ENCODE assay signal across 16 cellular contexts in the genomic region with DNA sequence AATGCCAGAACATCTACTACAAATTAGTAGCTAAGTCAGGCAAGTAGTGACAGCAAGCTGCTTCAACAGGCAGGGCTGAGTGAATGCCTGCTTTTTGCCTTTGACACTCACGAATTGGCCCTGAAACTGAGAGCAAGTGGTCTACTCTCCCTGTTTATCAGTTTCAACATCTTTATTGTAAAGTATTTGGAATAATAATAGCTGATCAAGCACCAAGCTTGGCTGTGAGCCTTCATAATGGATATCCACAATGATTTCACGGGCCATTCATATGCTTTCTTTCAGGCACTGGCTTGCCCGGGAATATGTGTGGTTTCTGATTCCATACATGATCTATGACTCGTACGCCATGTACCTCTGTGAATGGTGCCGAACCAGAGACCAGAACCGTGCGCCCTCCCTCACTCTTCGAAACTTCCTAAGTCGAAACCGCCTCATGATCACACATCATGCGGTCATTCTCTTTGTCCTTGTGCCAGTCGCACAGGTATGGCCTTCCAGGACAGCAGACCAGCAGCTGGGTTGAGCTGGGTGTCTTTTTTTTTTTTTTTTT. TPM values are rescaled to one million over a fixed set of nuclear protein-coding genes. Genes with fewer than 3 reads are reported as not detected.
DNase-seq lines count a peak whose midpoint lies in the region; ATAC-seq and TF ChIP-seq lines count a peak whose summit lies in the region.
"Had no signal": no experiment of that assay in that cellular context is flagged by ENCODE, and none has a peak within 500 bp of the region (broad histone marks: within the 10 kb centered on the region; RNA-seq: fewer than 3 reads in every experiment).

No MANE protein-coding gene starts in this region.

- 61% methylated on average over 13 of the region's 13 CpGs for WGBS in mammary epithelial cell (ENCODE audit: low coverage, missing lambda C conversion rate)
- 70% methylated on average over 13 of the region's 13 CpGs for WGBS in suprapubic skin

- intact Hi-C loops in MCF 10A (cut with micrococcal nuclease) (no loop called here), breast epithelium (cut with DNase I; ENCODE audit: low total_unique reads) (no loop called here), mammary epithelial cell (cut with micrococcal nuclease) (no loop called here), Right ventricle myocardium inferior (cut with DNase I) (no loop called here)

- no peak for TF ChIP-seq EP300 in suprapubic skin (IDR thresholded peaks at IDR 0.05)

- H3K9me3 ChIP-seq in breast epithelium (no peaks in the 10 kb centered on the region), mammary epithelial cell (replicated peaks; ENCODE audit: insufficient read depth, low read length) (no peaks in the 10 kb centered on the region), suprapubic skin (no peaks in the 10 kb centered on the region)
- H3K9me3 ChIP-seq: BLaER1, Caco-2 had no signal

- H3K36me3 ChIP-seq in breast epithelium (no peaks in the 10 kb centered on the region), mammary epithelial cell (ENCODE audit: insufficient read depth, low read length) (peaks cover 30% of the 10 kb centered on the region), suprapubic skin (peaks cover 35% of the 10 kb centered on the region)

- H3K27me3 Mint-ChIP-seq in MCF 10A (ENCODE audit: insufficient read depth, unreplicated experiment): no peaks in the 10 kb centered on the region

- dilution Hi-C loops in mammary epithelial cell (cut with HindIII; ENCODE audit: low sequenced_read_pairs): no loop called here

- H3K4me1 ChIP-seq in breast epithelium (peaks cover 0 to 5% of the 10 kb centered on the region in 2 donors), mammary epithelial cell (ENCODE audit: insufficient read depth, low read length) (peaks cover 19% of the 10 kb centered on the region), suprapubic skin (peaks cover 17% of the 10 kb centered on the region)
- H3K4me1 ChIP-seq: Caco-2 had no signal

- in situ Hi-C loops in mammary epithelial cell (cut with MboI; ENCODE audit: low sequenced_read_pairs in 2 of 2): no loop called here

- BruUV-seq in MCF 10A (replicated peaks; lab: Mats Ljungman, UMichigan): no TSS peak
- BruUV-seq in mammary epithelial cell (replicated peaks; lab: Mats Ljungman, UMichigan): no TSS peak

- H3K9me3 Mint-ChIP-seq in MCF 10A (ENCODE audit: unreplicated experiment): no peaks in the 10 kb centered on the region
- H3K9me3 Mint-ChIP-seq: CD8-positive, alpha-beta memory T cell; GM23338 had no signal

- peaks cover 82% of the 10 kb centered on the region for H3K79me2 ChIP-seq in mammary epithelial cell (ENCODE audit: insufficient read depth, low read length)

- DNase-seq in MCF 10A (ENCODE audit: unreplicated experiment): no peak
- DNase-seq in breast epithelium (ENCODE audit: low spot score in 2 of 2): no peak
- DNase-seq in mammary epithelial cell: peak; percentile 70
- DNase-seq in epithelial cell of prostate (ENCODE audit: low read depth, low spot score): peak; percentile 66
- DNase-seq in suprapubic skin (ENCODE audit: low spot score in 2 of 2): no peak
- DNase-seq in Right ventricle myocardium inferior (ENCODE audit: missing footprints): no peak
- DNase-seq in stimulated activated CD4-positive, alpha-beta T cell treated with anti-CD3 and anti-CD28 coated beads, Interleukin-4, amount 100 ng/mL, for 24 hours: no peak
- DNase-seq: AML-193; Caco-2; CD8-positive, alpha-beta memory T cell; H7 had no signal

- H3K9ac ChIP-seq in mammary epithelial cell (ENCODE audit: insufficient read depth, low read length): no peak overlapping the region
- H3K9ac ChIP-seq: BLaER1 had no signal

- TF ChIP-seq POLR2A in breast epithelium (IDR thresholded peaks at IDR 0.05) (no peak), suprapubic skin (IDR thresholded peaks at IDR 0.05) (no peak)

- no peak overlapping the region for H3K4me3 Mint-ChIP-seq in MCF 10A (ENCODE audit: unreplicated experiment)
- H3K4me3 Mint-ChIP-seq: GM23338 had no signal

- peaks cover 11% of the 10 kb centered on the region for H3K4me1 Mint-ChIP-seq in MCF 10A (ENCODE audit: insufficient read depth, unreplicated experiment)

- H4K20me1 ChIP-seq in mammary epithelial cell (ENCODE audit: insufficient read depth, low read length): no peaks in the 10 kb centered on the region

- H3K27me3 ChIP-seq in breast epithelium (no peaks in the 10 kb centered on the region), mammary epithelial cell (ENCODE audit: insufficient read depth, low read length) (no peaks in the 10 kb centered on the region), suprapubic skin (no peaks in the 10 kb centered on the region)
- H3K27me3 ChIP-seq: BLaER1 had no signal

- POLR2A ChIA-PET in MCF 10A (lab: Yijun Ruan, JAX): interaction anchor here (1.7 to 2.6 kb wide), 2 partner anchors 8 to 13 kb away, joined by 5 to 8 read pairs; no protein-coding TSS in a partner anchor

- H3K36me3 Mint-ChIP-seq in MCF 10A (ENCODE audit: insufficient read depth, unreplicated experiment): peaks cover 71% of the 10 kb centered on the region

- ATAC-seq in Right ventricle myocardium inferior: no peak
- ATAC-seq in HG03025 (IDR thresholded peaks at IDR 0.05; ENCODE audit: low FRiP score, unreplicated experiment): no peak
- ATAC-seq: GM12878, GM23338 had no signal

- TF ChIP-seq CTCF in MCF 10A (IDR thresholded peaks at IDR 0.05; ENCODE audit: unreplicated experiment) (no peak), breast epithelium (IDR thresholded peaks at IDR 0.05) (no peak), mammary epithelial cell (conservative IDR thresholded peaks at IDR 0.05 in 1 of 2, IDR thresholded peaks at IDR 0.05 in 1 of 2; ENCODE audit: extremely low read depth in 1 of 2, insufficient read depth in 1 of 2, low read depth in 1 of 2, low read length in 2 of 2) (no peak), suprapubic skin (IDR thresholded peaks at IDR 0.05) (no peak)

- H3K4me3 ChIP-seq in breast epithelium (no peak overlapping the region), mammary epithelial cell (replicated peaks in 1 of 3; ENCODE audit: insufficient read depth in 1 of 3, low read depth in 2 of 3, low read length in 3 of 3) (no peak overlapping the region), suprapubic skin (no peak overlapping the region)
- H3K4me3 ChIP-seq: BLaER1, GM12878, GM23338 had no signal

- H3K27ac Mint-ChIP-seq in MCF 10A (ENCODE audit: low read depth, unreplicated experiment): peak overlapping the region; percentile 61
- H3K27ac Mint-ChIP-seq: GM23338 had no signal

- H2AFZ ChIP-seq in mammary epithelial cell (ENCODE audit: low read depth, low read length): no peak overlapping the region
- H2AFZ ChIP-seq: GM23338 had no signal

- CTCF ChIA-PET in MCF 10A (lab: Yijun Ruan, JAX): interaction anchor here (0.6 to 2.9 kb wide), 6 partner anchors 8 to 1534 kb away, joined by 3 to 10 read pairs (median 6); a partner anchor contains a TSS
- CTCF ChIA-PET in mammary epithelial cell (lab: Charles Lee; ENCODE audit: low non-redundant PET): interaction anchor here (0.6 kb wide), 1 partner anchor 13 kb away, joined by 3 read pairs; no protein-coding TSS in a partner anchor

- H3K27ac ChIP-seq in breast epithelium (no peak overlapping the region), mammary epithelial cell (ENCODE audit: insufficient read depth, low read depth, low read length) (no peak overlapping the region), epithelial cell of prostate (peak overlapping the region; percentile 32), suprapubic skin (peak overlapping the region; percentile 11)
- H3K27ac ChIP-seq: 22Rv1, BLaER1 had no signal

- peak overlapping the region; percentile 15 for H3K4me2 ChIP-seq in mammary epithelial cell (ENCODE audit: insufficient read depth, low read depth, low read length)
- H3K4me2 ChIP-seq: BLaER1, GM23338 had no signal

RNA-seq across cellular contexts. Expression of a gene that starts 5.2 kb away (rescaled TPM):
- 28.4 and 31.6 TPM in 2 replicates for total RNA-seq in MCF 10A (2022)
- 1 to 10 TPM; 5.0 to 5.9 (median 5.6) TPM for total RNA-seq in breast epithelium
- 10 to 100 TPM; 24.2 to 41.1 TPM for total RNA-seq in mammary epithelial cell
- polyA plus RNA-seq in mammary epithelial cell: 62.5 TPM
- polyA minus RNA-seq in mammary epithelial cell: 86.8 TPM
- 100 to 1,000 TPM in 1 of 4 donors, 10 to 100 TPM in 3; 47.8 to 120 (median 79.4) TPM for total RNA-seq in suprapubic skin
- 2.5 TPM for total RNA-seq in Right ventricle myocardium inferior

RNA-seq across cellular contexts. Expression of a gene that starts 14.4 kb away (rescaled TPM):
- total RNA-seq in MCF 10A (2022) (19.5 and 24.1 TPM in 2 replicates), breast epithelium (10 to 100 TPM; 21.0 to 25.1 (median 22.1) TPM), mammary epithelial cell (10 to 100 TPM; 17.0 to 31.4 TPM), suprapubic skin (10 to 100 TPM; 37.2 to 56.4 (median 48.7) TPM), Right ventricle myocardium inferior (12.6 TPM)
- 31.1 TPM for polyA plus RNA-seq in mammary epithelial cell
- 102 TPM for polyA minus RNA-seq in mammary epithelial cell

RNA-seq across cellular contexts. Expression of a gene that starts 23.0 kb away (rescaled TPM):
- total RNA-seq in MCF 10A (2022) (43.5 and 55.0 TPM in 2 replicates), breast epithelium (10 to 100 TPM; 21.6 to 33.1 (median 25.6) TPM), mammary epithelial cell (100 to 1,000 TPM in 1 of 2 donors, 10 to 100 TPM in 1; 48.3 to 112 TPM), suprapubic skin (10 to 100 TPM; 26.1 to 81.2 (median 36.8) TPM), Right ventricle myocardium inferior (33.5 TPM)
- polyA plus RNA-seq in mammary epithelial cell: 30.6 TPM
- polyA minus RNA-seq in mammary epithelial cell: 221 TPM

RNA-seq across cellular contexts. Expression of a gene that starts 44.4 kb away (rescaled TPM):
- total RNA-seq in MCF 10A (2022) (59.0 and 62.6 TPM in 2 replicates), breast epithelium (10 to 100 TPM; 47.5 to 61.1 (median 59.9) TPM), mammary epithelial cell (10 to 100 TPM; 33.3 to 62.7 TPM), suprapubic skin (100 to 1,000 TPM in 1 of 4 donors, 10 to 100 TPM in 3; 58.9 to 102 (median 72.1) TPM), Right ventricle myocardium inferior (21.2 TPM)
- polyA plus RNA-seq in mammary epithelial cell: 37.9 TPM
- polyA minus RNA-seq in mammary epithelial cell: 25.1 TPM

RNA-seq across cellular contexts. Expression of a gene that starts 44.5 kb away (rescaled TPM):
- total RNA-seq in MCF 10A (2022) (19.4 and 25.1 TPM in 2 replicates), breast epithelium (10 to 100 TPM; 16.5 to 18.4 (median 16.7) TPM), mammary epithelial cell (10 to 100 TPM; 14.6 to 15.3 TPM), suprapubic skin (10 to 100 TPM; 27.3 to 42.6 (median 31.0) TPM), Right ventricle myocardium inferior (18.7 TPM)
- 11.8 TPM for polyA plus RNA-seq in mammary epithelial cell
- polyA minus RNA-seq in mammary epithelial cell: 2.7 TPM

Comparison
In these comparisons a context has a peak if more than half of its experiments do, and no peak if none do; other contexts are left out.
1. DNase-seq: peak in mammary epithelial cell (single experiment) and epithelial cell of prostate (single experiment); none in MCF 10A (single experiment), breast epithelium (0 of 2), suprapubic skin (0 of 2), Right ventricle myocardium inferior (single experiment) and stimulated activated CD4-positive, alpha-beta T cell treated with anti-CD3 and anti-CD28 coated beads, Interleukin-4, amount 100 ng/mL, for 24 hours (single experiment).
2. H3K27ac ChIP-seq: peak in epithelial cell of prostate (single experiment) and suprapubic skin (single experiment); none in breast epithelium (0 of 2) and mammary epithelial cell (single experiment).